In the genomic region with DNA sequence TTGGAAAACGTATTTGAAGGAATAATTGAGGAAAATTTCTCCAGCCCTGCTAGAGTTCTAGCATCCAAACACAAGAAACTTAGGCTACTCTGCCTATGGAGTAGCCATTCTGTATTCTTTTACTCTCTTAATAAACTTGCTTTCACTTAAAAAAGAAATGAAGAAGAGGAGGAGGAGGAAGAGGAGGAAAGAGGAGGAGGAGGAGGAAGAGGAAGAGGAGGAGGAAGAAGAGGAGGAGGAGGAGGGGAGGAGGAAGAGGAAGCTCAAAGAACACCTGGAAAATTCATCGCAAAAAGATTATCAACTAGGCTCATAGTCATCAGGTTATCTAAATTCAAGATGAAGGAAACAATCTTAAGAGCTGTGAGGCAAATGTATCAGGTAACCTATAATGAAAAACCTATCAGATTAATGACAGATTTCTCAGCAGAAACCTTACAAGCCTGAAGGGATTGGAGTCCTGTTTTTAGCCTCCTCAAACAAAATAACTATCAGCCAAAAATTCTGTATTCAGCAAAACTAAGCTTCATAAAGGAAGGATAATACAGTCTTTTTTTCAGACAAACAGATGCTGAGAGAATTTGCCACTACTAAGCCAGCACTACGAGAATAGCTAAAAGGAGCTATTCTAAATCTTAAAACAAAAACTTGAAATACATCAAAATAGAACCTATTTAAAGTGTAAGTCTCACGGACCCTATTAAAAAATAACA, we compare ENCODE assay signal across 29 cellular contexts. TPM values are rescaled to one million over a fixed set of nuclear protein-coding genes. Genes with fewer than 3 reads are reported as not detected.
A peak's percentile ranks its signal among the peaks of the same experiment; 100 is the strongest.
DNase-seq lines count a peak whose midpoint lies in the region; ATAC-seq, FAIRE-seq and TF ChIP-seq lines count a peak whose summit lies in the region.
"Had no signal": no experiment of that assay in that cellular context is flagged by ENCODE, and none has a peak within 500 bp of the region (broad histone marks: within the 10 kb centered on the region; RNA-seq: fewer than 3 reads in every experiment).

No MANE protein-coding gene starts in this region.

- 23% methylated on average over 4 of the region's 4 CpGs for WGBS in GM12878 (ENCODE audit: insufficient coverage, insufficient replicate concordance, low lambda C conversion rate, missing lambda C conversion rate)
- 8% methylated on average over 4 of the region's 4 CpGs for WGBS in SK-N-SH (ENCODE audit: low lambda C conversion rate)

- no peak overlapping the region for H3K4me2 ChIP-seq in Karpas-422 (ENCODE audit: low read depth, low read length, poor library complexity, severe bottlenecking)
- no peak overlapping the region; the same call in 1 of the 2 replicates for H3K4me2 ChIP-seq in GM12878 (ENCODE audit: control insufficient read depth, insufficient read depth)
- H3K4me2 ChIP-seq in SK-N-SH = no peak overlapping the region
- H3K4me2 ChIP-seq: BLaER1 had no signal

- ATAC-seq in GM12878 (no peak), left ventricle myocardium superior (no peak), omental fat pad (ENCODE audit: low FRiP score) (no peak)

- H3K27ac ChIP-seq in Karpas-422 (ENCODE audit: low read length) = peak overlapping the region; percentile 12; the same call in 1 of the 2 replicates
- H3K27ac ChIP-seq in GM12878 (ENCODE audit: control insufficient read depth, insufficient read depth) = no peak overlapping the region
- H3K27ac ChIP-seq in SK-N-SH (ENCODE audit: low read depth in 2 of 2, low read length in 1 of 2) = no peak overlapping the region
- H3K27ac ChIP-seq: BLaER1 had no signal

- TF ChIP-seq EP300 in GM12878 (IDR thresholded peaks at IDR 0.05; ENCODE audit: borderline replicate concordance in 1 of 2, control insufficient read depth in 1 of 2, low read depth in 2 of 2, low read length in 2 of 2) (no peak), SK-N-SH (IDR thresholded peaks at IDR 0.05; ENCODE audit: borderline replicate concordance in 1 of 2, low read depth in 1 of 2, low read length in 1 of 2) (no peak)

- FAIRE-seq in GM12878 (lab: Jason Lieb, UNC) = no peak
- FAIRE-seq: A204.1, GM12891, GM19239 had no signal

- DNase-seq in Karpas-422 = no peak
- DNase-seq in GM12878 (ENCODE audit: low read depth, low spot score) = no peak
- DNase-seq in SK-N-SH = no peak
- no peak for DNase-seq in left ventricle myocardium superior
- no peak for DNase-seq in omental fat pad (ENCODE audit: low spot score)
- DNase-seq: 8988T; ACHN; BE2C; C1 segment of cervical spinal cord; CD4-positive, alpha-beta memory T cell; CD4-positive, CD25-positive, alpha-beta regulatory T cell; CD8-positive, alpha-beta memory T cell; COR-L47; DMS 273 treated with DMSO at 0.1 percent for 48 hours; DMS153; DMS53; DMS79; DND-41; EL; GDM1 had no signal

- H3K9ac ChIP-seq in Karpas-422 (ENCODE audit: low read length) = no peak overlapping the region
- no peak overlapping the region for H3K9ac ChIP-seq in GM12878 (ENCODE audit: control insufficient read depth, insufficient read depth, low read length)
- H3K9ac ChIP-seq in SK-N-SH = no peak overlapping the region
- H3K9ac ChIP-seq: BLaER1 had no signal

- TF ChIP-seq RAD21 in GM12878 (IDR thresholded peaks at IDR 0.05; ENCODE audit: insufficient read depth, low read depth, low read length) (no peak), SK-N-SH (IDR thresholded peaks at IDR 0.05; ENCODE audit: low read length) (no peak)

- peaks cover 35% of the 10 kb centered on the region for H3K4me1 ChIP-seq in Karpas-422 (ENCODE audit: low read length)
- peaks cover 8% of the 10 kb centered on the region for H3K4me1 ChIP-seq in GM12878 (ENCODE audit: control insufficient read depth, insufficient read depth, low read length)
- no peaks in the 10 kb centered on the region for H3K4me1 ChIP-seq in SK-N-SH (ENCODE audit: control insufficient read depth in 1 of 2, insufficient read depth in 2 of 2, low read depth in 1 of 2, low read length in 1 of 2)
- H3K4me1 ChIP-seq: BE2C, BLaER1 had no signal

- in situ Hi-C loops in GM12878 (cut with MboI) = no loop called here

- H3K4me3 ChIP-seq in Karpas-422 (ENCODE audit: low read length) (0 out of 2 replicates have a peak overlapping the region, but pooled peaks have one; percentile 0), GM12878 (no peak overlapping the region), SK-N-SH (ENCODE audit: low read depth in 2 of 2, low read length in 1 of 2) (no peak overlapping the region)
- H3K4me3 ChIP-seq: BLaER1 had no signal

- intact Hi-C loops in GM12878 (cut with micrococcal nuclease; ENCODE audit: unreplicated experiment) = no loop called here
- intact Hi-C loops in left ventricle myocardium superior (cut with micrococcal nuclease) = no loop called here

- H4K20me1 ChIP-seq in Karpas-422 (ENCODE audit: insufficient read depth, low read depth, low read length) (no peaks in the 10 kb centered on the region), GM12878 (ENCODE audit: control insufficient read depth, insufficient read depth) (no peaks in the 10 kb centered on the region), SK-N-SH (ENCODE audit: insufficient read depth) (no peaks in the 10 kb centered on the region)
- H4K20me1 ChIP-seq: BLaER1 had no signal

- TF ChIP-seq POLR2A in GM12878 (IDR thresholded peaks at IDR 0.05; ENCODE audit: low read depth, low read length) = no peak

- H2AFZ ChIP-seq in Karpas-422 (ENCODE audit: low read length) (no peak overlapping the region), GM12878 (ENCODE audit: control insufficient read depth, low read depth, low read length) (no peak overlapping the region), SK-N-SH (ENCODE audit: low read depth) (no peak overlapping the region)

- peaks cover under 1% of the 10 kb centered on the region for H3K79me2 ChIP-seq in Karpas-422 (ENCODE audit: low read length)
- no peaks in the 10 kb centered on the region for H3K79me2 ChIP-seq in GM12878 (ENCODE audit: control insufficient read depth, insufficient read depth, low read length)
- H3K79me2 ChIP-seq in SK-N-SH (ENCODE audit: insufficient read depth) = no peaks in the 10 kb centered on the region

- RAD21 ChIA-PET in GM12878 (lab: Charles Lee; ENCODE audit: unreplicated experiment) = interaction anchor here (1.0 kb wide), 1 partner anchor 10 kb away, joined by 3 read pairs; no protein-coding TSS in a partner anchor

- BruUV-seq in GM12878 (replicated peaks; lab: Mats Ljungman, UMichigan) = no TSS peak

- POLR2A ChIA-PET in GM12878 (lab: Charles Lee) = no interaction called here
- POLR2A ChIA-PET in SK-N-SH (lab: Yijun Ruan, JAX) = no interaction called here

- H3F3A ChIP-seq in SK-N-SH (replicated peaks; ENCODE audit: insufficient read depth) = no peaks in the 10 kb centered on the region

- TF ChIP-seq CTCF in GM12878 (IDR thresholded peaks at IDR 0.05 in 2 of 3, conservative IDR thresholded peaks at IDR 0.05 in 1 of 3; ENCODE audit: control insufficient read depth in 2 of 3, extremely low read depth in 1 of 3, insufficient read depth in 1 of 3, low read depth in 3 of 3, low read length in 3 of 3) = no peak
- no peak for TF ChIP-seq CTCF in SK-N-SH (IDR thresholded peaks at IDR 0.05)
- no peak for TF ChIP-seq CTCF in omental fat pad (IDR thresholded peaks at IDR 0.05)

- no peaks in the 10 kb centered on the region for H3K9me2 ChIP-seq in Karpas-422 (replicated peaks; ENCODE audit: insufficient read depth, low read length)
- H3K9me2 ChIP-seq in SK-N-SH = no peaks in the 10 kb centered on the region

- CTCF ChIA-PET in GM12878 (lab: Yijun Ruan, JAX) = interaction anchor here (1.1 kb wide), 1 partner anchor 10 kb away, joined by 3 read pairs; no protein-coding TSS in a partner anchor
- CTCF ChIA-PET in SK-N-SH (lab: Yijun Ruan, JAX) = interaction anchor here (0.6 kb wide), 1 partner anchor 38 kb away, joined by 4 read pairs; no protein-coding TSS in a partner anchor

- 0 out of 2 replicates have a peak, but pooled peaks cover 5% of the 10 kb centered on the region for H3K36me3 ChIP-seq in Karpas-422 (ENCODE audit: insufficient read depth, low read length)
- no peaks in the 10 kb centered on the region for H3K36me3 ChIP-seq in GM12878 (ENCODE audit: control insufficient read depth in 2 of 2, insufficient read depth in 2 of 2, low read length in 1 of 2)
- H3K36me3 ChIP-seq in SK-N-SH (replicated peaks in 1 of 2; ENCODE audit: control insufficient read depth in 1 of 2, insufficient read depth in 2 of 2, low read length in 1 of 2) = no peaks in the 10 kb centered on the region
- H3K36me3 ChIP-seq: BE2C, BLaER1 had no signal

- H3K27me3 ChIP-seq in Karpas-422 (ENCODE audit: low read length) (no peaks in the 10 kb centered on the region), GM12878 (replicated peaks in 1 of 2; ENCODE audit: control insufficient read depth in 2 of 2, insufficient read depth in 2 of 2, low read length in 1 of 2) (no peaks in the 10 kb centered on the region), SK-N-SH (ENCODE audit: insufficient read depth) (no peaks in the 10 kb centered on the region; the same call in 1 of the 2 replicates)
- H3K27me3 ChIP-seq: BE2C, BLaER1 had no signal

- H3K9me3 ChIP-seq in Karpas-422 (ENCODE audit: low read length) (no peaks in the 10 kb centered on the region; the same call in 1 of the 2 replicates), GM12878 (replicated peaks; ENCODE audit: control insufficient read depth, insufficient read depth, low read length) (peaks cover 3% of the 10 kb centered on the region), SK-N-SH (no peaks in the 10 kb centered on the region)
- H3K9me3 ChIP-seq: BE2C, BLaER1 had no signal

- SMC1A ChIA-PET in GM12878 (lab: Charles Lee; ENCODE audit: uncharacterized antibody, unreplicated experiment) = interaction anchor here (0.7 to 1.3 kb wide), 5 partner anchors 20 to 310 kb away, joined by 3 to 5 read pairs (median 3); no protein-coding TSS in a partner anchor

RNA-seq across cellular contexts. Expression of gene DSC1, which starts 56.2 kb away (rescaled TPM):
- 2.3 and 2.4 TPM in 2 replicates for total RNA-seq in Karpas-422 (2014; rRNA removed; shearing (Covaris generic); ENCODE audit: low replicate concordance)
- not detected in 2 replicates for total RNA-seq in GM12878 (2013; cell fraction: nucleolus; rRNA removed)
- total RNA-seq in GM12878 (2014; rRNA removed) (0.51 and 0.71 TPM in 2 replicates), GM12878 (2014; rRNA removed; fragmentation: Illumina TruSeq; extraction: Trizol) (0.64 and 0.67 TPM in 2 replicates), GM12878 (2021) (0.40 and 0.44 TPM in 2 replicates), left ventricle myocardium superior (6.0 TPM), omental fat pad (under 1 TPM in 1 of 4 donors, not detected in 3; 0.09 TPM)
- 0.05 TPM for polyA plus RNA-seq in GM12878 (2011; ENCODE audit: low read depth)
- polyA plus RNA-seq in GM12878 (2011; rRNA removed) (not detected in 2 replicates), GM12878 (2014; fragmentation: Illumina TruSeq; extraction: Trizol) (0.40 TPM in 2 replicates), GM12878 (2014; fragmentation: Nextera tagmentation; extraction: Ambion mirVana) (under 1 TPM; 0.35 to 0.84 TPM), GM12878 (2014; rRNA removed) (0.14 and 0.24 TPM in 2 replicates), GM12878 (2016; fragmentation: Nextera tagmentation; extraction: Ambion mirVana) (under 1 TPM; 0.43 to 0.51 TPM), SK-N-SH (2012; rRNA removed) (not detected in 2 replicates)
- not detected in 2 replicates for polyA plus RNA-seq in GM12878 (2011; cell fraction: cytosol; rRNA removed)
- polyA plus RNA-seq in GM12878 (2011; cell fraction: nucleus; rRNA removed) = not detected in 2 replicates
- polyA plus RNA-seq in GM12878 (2012) = not detected in 2 replicates
- polyA minus RNA-seq in GM12878 (2011; rRNA and poly(A)+ RNA removed) = not detected in 2 replicates
- polyA minus RNA-seq in GM12878 (2011; cell fraction: cytosol; rRNA and poly(A)+ RNA removed) = not detected in 2 replicates
- under 0.01 TPM in 1 of 2 replicates, not detected in the other for polyA minus RNA-seq in GM12878 (2011; cell fraction: nucleus; rRNA and poly(A)+ RNA removed)
- not detected in 2 replicates for polyA plus RNA-seq in SK-N-SH (2012; cell fraction: cytosol; rRNA removed)
- not detected in 2 replicates for polyA plus RNA-seq in SK-N-SH (2012; cell fraction: nucleus; rRNA removed)
- total RNA-seq: A673; CD4-positive, CD25-positive, alpha-beta regulatory T cell; Daoy; G401 had no signal
- polyA plus RNA-seq: AG04450, CD14-positive monocyte had no signal
